In genomic region chr5:96370981-96371380, GRCh38 we compare ENCODE assay signal across 13 cellular contexts.
"Had no signal": no experiment of that assay in that cellular context is flagged by ENCODE, and none has a peak within 500 bp of the region (broad histone marks: within the 10 kb centered on the region; RNA-seq: fewer than 3 reads in every experiment).

No MANE protein-coding gene starts in this region.

- H3K4me1 Mint-ChIP-seq: stimulated activated memory B cell treated with anti-CD40 and anti-IgM and Interleukin-4, amounts not matched to agents 10 μg/mL and 1 μg/mL and 100 μg/mL, for 72 hours had no signal

- H3K9me3 Mint-ChIP-seq: immature natural killer cell; stimulated activated memory B cell treated with anti-CD40 and anti-IgM and Interleukin-4, amounts not matched to agents 10 μg/mL and 1 μg/mL and 100 μg/mL, for 72 hours had no signal

- H3K36me3 Mint-ChIP-seq: activated naive CD4-positive, alpha-beta T cell treated with anti-CD3 and anti-CD28 coated beads, Interleukin-2, amount 50 U/mL, for 72 hours; naive thymus-derived CD4-positive, alpha-beta T cell; stimulated activated memory B cell treated with anti-CD40 and anti-IgM and Interleukin-4, amounts not matched to agents 10 μg/mL and 1 μg/mL and 100 μg/mL, for 72 hours had no signal

- H3K27ac Mint-ChIP-seq: activated naive CD4-positive, alpha-beta T cell treated with anti-CD3 and anti-CD28 coated beads, Interleukin-2, amount 50 U/mL, for 72 hours; immature natural killer cell; naive thymus-derived CD4-positive, alpha-beta T cell; stimulated activated memory B cell treated with anti-CD40 and anti-IgM and Interleukin-4, amounts not matched to agents 10 μg/mL and 1 μg/mL and 100 μg/mL, for 72 hours had no signal

- DNase-seq: activated CD4-positive, alpha-beta T cell treated with anti-CD3 and anti-CD28 coated beads, Interleukin-2, amount 50 U/mL, for 4 hours; activated effector memory CD4-positive, alpha-beta T cell treated with anti-CD3 and anti-CD28 coated beads, Interleukin-2, amount 50 U/mL, for 16 hours; activated T-cell treated with anti-CD3 and anti-CD28 coated beads, Interleukin-2, amount 50 U/mL, for 1 hour; esophagus squamous epithelium; foreskin fibroblast; immature natural killer cell; left cardiac atrium; naive thymus-derived CD4-positive, alpha-beta T cell; posterior cingulate gyrus; right cardiac atrium; transverse colon had no signal

- ATAC-seq: activated naive CD4-positive, alpha-beta T cell treated with anti-CD3 and anti-CD28 coated beads, Interleukin-2, amount 50 U/mL, for 72 hours; left cardiac atrium; naive thymus-derived CD4-positive, alpha-beta T cell; right cardiac atrium; stimulated activated memory B cell treated with anti-CD40 and anti-IgM and Interleukin-4, amounts not matched to agents 10 μg/mL and 1 μg/mL and 100 μg/mL, for 72 hours had no signal

- H3K4me3 Mint-ChIP-seq: immature natural killer cell; naive thymus-derived CD4-positive, alpha-beta T cell; stimulated activated memory B cell treated with anti-CD40 and anti-IgM and Interleukin-4, amounts not matched to agents 10 μg/mL and 1 μg/mL and 100 μg/mL, for 72 hours had no signal
